2 cellular contexts compared by ENCODE assay signal in the genomic region with DNA sequence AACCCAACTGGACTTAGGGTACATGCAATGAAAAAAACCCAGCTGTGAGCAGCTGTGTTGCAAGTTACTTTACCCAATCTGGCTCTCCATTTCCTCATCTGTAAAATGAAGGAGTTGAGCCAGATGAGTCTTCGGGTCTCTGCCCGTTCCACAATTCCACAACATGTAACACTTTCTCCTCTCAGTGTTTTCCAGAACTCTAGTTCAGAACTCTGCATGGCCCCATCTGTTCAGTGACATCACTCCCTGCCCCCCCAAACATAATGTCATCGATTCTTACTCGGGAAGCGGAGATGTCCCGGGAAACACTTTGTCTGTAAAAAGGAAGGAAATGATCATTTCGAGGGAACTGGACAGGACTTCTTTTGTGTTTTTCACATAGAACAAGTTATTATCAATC.
TF ChIP-seq lines count a peak whose summit lies in the region.

No MANE protein-coding gene starts in this region.

TF ChIP-seq in IMR-90, 13 proteins besides CTCF, POLR2A, EP300 and RAD21:
- TF ChIP-seq RFX5 (IDR thresholded peaks at IDR 0.05; ENCODE audit: low read depth, low read length) (no peak), NFE2L2 (IDR thresholded peaks at IDR 0.05; ENCODE audit: low read depth, low read length) (no peak), RCOR1 (IDR thresholded peaks at IDR 0.05; ENCODE audit: insufficient replicate concordance, low read length) (no peak), MXI1 (IDR thresholded peaks at IDR 0.05; ENCODE audit: borderline replicate concordance, low read depth, low read length) (no peak), MAFK (IDR thresholded peaks at IDR 0.05; ENCODE audit: low read depth, low read length) (no peak), CHD1 (IDR thresholded peaks at IDR 0.05; ENCODE audit: low read depth, low read length) (0 out of 2 replicates have a peak, but pooled peaks have one; percentile 36), FOS (IDR thresholded peaks at IDR 0.05; ENCODE audit: low read depth, low read length) (no peak)

TF ChIP-seq in endothelial cell of umbilical vein, 7 proteins besides CTCF, POLR2A, EP300 and RAD21:
- no peak for TF ChIP-seq EZH2 (IDR thresholded peaks at IDR 0.05; ENCODE audit: borderline replicate concordance, low read depth, low read length, severe bottlenecking)
- no peak for TF ChIP-seq POLR2AphosphoS5 (IDR thresholded peaks at IDR 0.05; ENCODE audit: insufficient read depth, low read depth, low read length)
- TF ChIP-seq GATA2 (IDR thresholded peaks at IDR 0.05; ENCODE audit: insufficient read depth, insufficient read length, low read depth, low read length), result no peak
- TF ChIP-seq MYC (IDR thresholded peaks at IDR 0.05; ENCODE audit: low read depth, low read length), result no peak
- no peak for TF ChIP-seq FOS (IDR thresholded peaks at IDR 0.05; ENCODE audit: borderline replicate concordance, insufficient read depth, low read length)
- TF ChIP-seq, protein P1, sequence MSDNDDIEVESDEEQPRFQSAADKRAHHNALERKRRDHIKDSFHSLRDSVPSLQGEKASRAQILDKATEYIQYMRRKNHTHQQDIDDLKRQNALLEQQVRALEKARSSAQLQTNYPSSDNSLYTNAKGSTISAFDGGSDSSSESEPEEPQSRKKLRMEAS (IDR thresholded peaks at IDR 0.05; ENCODE audit: insufficient read depth, insufficient read length), result no peak
- no peak for TF ChIP-seq JUN (IDR thresholded peaks at IDR 0.05; ENCODE audit: borderline replicate concordance, insufficient read depth, insufficient read length, low read depth)
